ENCODE assay signal across 9 cellular contexts in the genomic region with DNA sequence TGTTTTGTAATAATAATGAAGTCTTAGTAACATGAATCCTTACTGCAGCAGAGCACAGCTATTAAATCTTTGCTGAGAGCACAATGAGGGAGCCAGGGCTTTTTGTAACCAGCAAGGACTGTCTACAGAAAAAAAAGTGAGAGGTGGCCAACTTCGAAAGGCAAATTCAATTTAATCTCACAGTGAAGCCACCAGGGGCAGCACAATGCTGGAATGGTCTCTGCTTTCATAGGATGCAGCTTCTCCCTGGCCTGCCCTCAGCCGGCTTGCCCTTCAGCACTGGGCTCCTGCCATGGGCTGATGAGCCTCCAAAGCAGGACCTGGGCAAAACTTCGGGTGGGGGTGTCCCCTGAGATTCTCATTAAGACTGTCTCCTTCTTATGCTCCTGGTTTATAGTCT.
DNase-seq lines count a peak whose midpoint lies in the region; ATAC-seq and TF ChIP-seq lines count a peak whose summit lies in the region.
"Had no signal": no experiment of that assay in that cellular context is flagged by ENCODE, and none has a peak within 500 bp of the region (broad histone marks: within the 10 kb centered on the region; RNA-seq: fewer than 3 reads in every experiment).

No MANE protein-coding gene starts in this region.

- CTCF ChIA-PET in Calu3 (lab: Charles Lee) = no interaction called here

- intact Hi-C loops in Calu3 (cut with micrococcal nuclease; ENCODE audit: unreplicated experiment) = no loop called here

- no peak overlapping the region for H3K4me3 Mint-ChIP-seq in endothelial cell (ENCODE audit: unreplicated experiment)
- H3K4me3 Mint-ChIP-seq in mesothelial cell of epicardium = no peak overlapping the region
- no peak overlapping the region for H3K4me3 Mint-ChIP-seq in Calu3 (ENCODE audit: low read depth, unreplicated experiment)

- no peaks in the 10 kb centered on the region for H3K9me3 Mint-ChIP-seq in endothelial cell (ENCODE audit: unreplicated experiment)
- H3K9me3 Mint-ChIP-seq in mesothelial cell of epicardium = no peaks in the 10 kb centered on the region
- no peaks in the 10 kb centered on the region for H3K9me3 Mint-ChIP-seq in Calu3 (ENCODE audit: low read depth, unreplicated experiment)

- no TSS peak for BruUV-seq in Calu3 (replicated peaks; lab: Mats Ljungman, UMichigan)

- ATAC-seq in HG03025 (IDR thresholded peaks at IDR 0.05; ENCODE audit: low FRiP score, unreplicated experiment) = no peak

- no peak overlapping the region for H3K27ac Mint-ChIP-seq in endothelial cell (ENCODE audit: unreplicated experiment)
- no peak overlapping the region for H3K27ac Mint-ChIP-seq in mesothelial cell of epicardium
- no peak overlapping the region for H3K27ac Mint-ChIP-seq in Calu3 (ENCODE audit: unreplicated experiment)

- DNase-seq in DMS 273 (lab: John Stamatoyannopoulos, UW; ENCODE audit: unreplicated experiment) (peak; percentile 44), DMS 273 treated with DMSO at 0.1 percent for 48 hours (lab: John Stamatoyannopoulos, UW) (no peak), NCI-H2227 treated with DMSO at 0.1 percent for 48 hours (lab: John Stamatoyannopoulos, UW) (peak; percentile 77), endothelial cell (ENCODE audit: low spot score) (no peak), putamen (ENCODE audit: low spot score) (peak; percentile 30), mesothelial cell of epicardium (ENCODE audit: low spot score in 2 of 2, unreplicated experiment in 2 of 2) (no peak), Calu3 (no peak)
- DNase-seq: activated CD4-positive, alpha-beta T cell treated with anti-CD3 and anti-CD28 coated beads for 48 hours had no signal

- H3K36me3 Mint-ChIP-seq in endothelial cell (ENCODE audit: low read depth, unreplicated experiment) (no peaks in the 10 kb centered on the region), mesothelial cell of epicardium (peaks cover 10% of the 10 kb centered on the region), Calu3 (ENCODE audit: insufficient read depth, unreplicated experiment) (no peaks in the 10 kb centered on the region)

- peak; percentile 44 for TF ChIP-seq CTCF in endothelial cell (IDR thresholded peaks at IDR 0.05; ENCODE audit: unreplicated experiment)
- TF ChIP-seq CTCF in mesothelial cell of epicardium (IDR thresholded peaks at IDR 0.05; ENCODE audit: unreplicated experiment) = no peak
- TF ChIP-seq CTCF in Calu3 (IDR thresholded peaks at IDR 0.05; ENCODE audit: unreplicated experiment) = no peak

- no peaks in the 10 kb centered on the region for H3K27me3 Mint-ChIP-seq in endothelial cell (ENCODE audit: unreplicated experiment)
- no peaks in the 10 kb centered on the region for H3K27me3 Mint-ChIP-seq in mesothelial cell of epicardium (ENCODE audit: low read depth)
- H3K27me3 Mint-ChIP-seq in Calu3 (ENCODE audit: unreplicated experiment) = no peaks in the 10 kb centered on the region

- H3K4me1 Mint-ChIP-seq in endothelial cell (ENCODE audit: unreplicated experiment) = peaks cover 19% of the 10 kb centered on the region
- peaks cover 3% of the 10 kb centered on the region for H3K4me1 Mint-ChIP-seq in mesothelial cell of epicardium
- H3K4me1 Mint-ChIP-seq in Calu3 (ENCODE audit: low read depth, unreplicated experiment) = peaks cover 39% of the 10 kb centered on the region

Comparison
In these comparisons a context has a peak if more than half of its experiments do, and no peak if none do; other contexts are left out.
1. DNase-seq: peak in DMS 273 (single experiment), NCI-H2227 treated with DMSO at 0.1 percent for 48 hours (single experiment) and putamen (single experiment); none in DMS 273 treated with DMSO at 0.1 percent for 48 hours (single experiment), endothelial cell (single experiment), mesothelial cell of epicardium (0 of 2) and Calu3 (single experiment).